Comparison of ENCODE assay signal across 20 cellular contexts in the genomic region with DNA sequence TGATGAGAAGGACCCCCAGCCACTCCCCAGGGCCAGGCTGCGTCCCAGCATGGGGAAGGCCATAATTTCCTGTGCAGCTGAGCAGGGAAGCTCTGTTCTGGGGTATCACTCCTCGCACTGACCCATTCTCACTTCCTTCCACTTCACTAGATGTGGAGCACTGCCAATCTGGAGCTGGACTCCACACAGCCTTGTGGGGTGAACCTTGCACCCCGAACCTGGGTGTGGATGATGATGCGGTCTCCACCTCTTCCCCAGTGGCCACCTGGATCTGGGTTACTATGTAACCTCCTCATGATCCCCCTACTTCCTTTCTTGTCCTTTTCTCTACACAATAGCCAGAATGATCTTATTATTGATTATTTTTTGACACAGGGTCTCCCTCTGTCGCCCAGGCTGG.
"Had no signal": no experiment of that assay in that cellular context is flagged by ENCODE, and none has a peak within 500 bp of the region (broad histone marks: within the 10 kb centered on the region; RNA-seq: fewer than 3 reads in every experiment).

No MANE protein-coding gene starts in this region.

- H3K27ac ChIP-seq: cardiac muscle cell, neural progenitor cell, tibial artery had no signal

- H3K36me3 ChIP-seq: gastrocnemius medialis, neural progenitor cell had no signal

- FAIRE-seq: endometrium, urothelium cell line had no signal

- H3K9me3 ChIP-seq: gastrocnemius medialis, tibial artery had no signal

- H3K4me3 ChIP-seq: cardiac muscle cell, gastrocnemius medialis, neural progenitor cell, tibial artery had no signal

- H3K27me3 ChIP-seq: cardiac muscle cell, gastrocnemius medialis, neural progenitor cell, tibial artery had no signal

- DNase-seq: activated CD4-positive, alpha-beta T cell treated with anti-CD3 and anti-CD28 coated beads, Interleukin-2, amount 50 U/mL, for 48 hours; activated effector memory CD4-positive, alpha-beta T cell treated with Interleukin-2 at 50 U/mL for 16 hours; activated naive CD4-positive, alpha-beta T cell treated with anti-CD3 and anti-CD28 coated beads for 36 hours; activated naive CD8-positive, alpha-beta T cell treated with anti-CD3 and anti-CD28 coated beads, Interleukin-2, amount 10 ng/mL, durations not matched to agents 7 days and 5 days; activated T-cell treated with anti-CD3 and anti-CD28 coated beads, Interleukin-2, amount 50 U/mL, for 48 hours; amygdala; effector CD4-positive, alpha-beta T cell; erythroblast; hypothalamus; islet precursor cell; left cardiac atrium; naive thymus-derived CD4-positive, alpha-beta T cell; stimulated activated CD4-positive, alpha-beta T cell treated with anti-CD3 and anti-CD28 coated beads, Interleukin-2, amount 100 ng/mL, for 48 hours; T-helper 1 cell; tibial artery had no signal
